Comparison of ENCODE assay signal across 23 cellular contexts in the genomic region with DNA sequence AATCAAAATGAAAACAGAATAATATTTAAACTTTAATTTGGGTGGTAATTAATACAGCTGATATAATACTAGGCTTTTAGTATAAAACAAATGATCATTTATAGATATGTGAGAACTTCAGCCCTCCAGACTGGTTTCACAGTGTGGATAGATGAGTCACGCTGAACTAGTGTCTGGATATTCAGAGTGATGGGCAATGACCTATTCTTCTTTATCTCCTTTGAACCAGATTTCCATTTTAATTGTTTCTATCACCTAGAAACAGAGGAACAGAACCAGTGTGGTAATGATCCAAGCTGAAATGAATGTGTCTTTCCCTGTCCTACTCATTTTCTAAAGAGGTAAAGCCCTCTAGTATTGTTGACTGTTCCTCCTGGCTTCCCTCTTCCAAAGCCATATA.
DNase-seq lines count a peak whose midpoint lies in the region; ATAC-seq, FAIRE-seq and TF ChIP-seq lines count a peak whose summit lies in the region.
"Had no signal": no experiment of that assay in that cellular context is flagged by ENCODE, and none has a peak within 500 bp of the region (broad histone marks: within the 10 kb centered on the region; RNA-seq: fewer than 3 reads in every experiment).

No MANE protein-coding gene starts in this region.

- H3K9me3 ChIP-seq in astrocyte (ENCODE audit: insufficient read depth, low read depth, low read length) (no peaks in the 10 kb centered on the region), right cardiac atrium (ENCODE audit: control insufficient read depth, low read length) (no peaks in the 10 kb centered on the region)
- H3K9me3 ChIP-seq: BE2C; BLaER1 treated with 17β-estradiol and CSF1 and Interleukin-3, amounts not matched to agents 10 nM and 100 nM had no signal

- intact Hi-C loops in right cardiac atrium (cut with DNase I): no loop called here

- no peaks in the 10 kb centered on the region for H3K36me3 ChIP-seq in astrocyte (ENCODE audit: insufficient read depth, low read length)
- H3K36me3 ChIP-seq: BE2C; BLaER1 treated with 17β-estradiol and CSF1 and Interleukin-3, amounts not matched to agents 10 nM and 100 nM had no signal

- H2AFZ ChIP-seq in astrocyte (ENCODE audit: low read depth, low read length): no peak overlapping the region
- H2AFZ ChIP-seq: GM23338 had no signal

- no peak overlapping the region for H3K4me2 ChIP-seq in astrocyte (ENCODE audit: low read length)
- H3K4me2 ChIP-seq: BLaER1 treated with 17β-estradiol and CSF1 and Interleukin-3, amounts not matched to agents 10 nM and 100 nM; GM23338 had no signal

- peak; percentile 3 for DNase-seq in HT1080 (ENCODE audit: low read depth)
- DNase-seq in astrocyte (ENCODE audit: low read depth): peak; percentile 6
- DNase-seq in foreskin keratinocyte: no peak
- peak; percentile 4 for DNase-seq in renal cortical epithelial cell (ENCODE audit: low read depth)
- DNase-seq in right cardiac atrium: no peak
- no peak for DNase-seq in NCI-H1436 treated with DMSO at 0.1 percent for 48 hours (lab: John Stamatoyannopoulos, UW)
- no peak for DNase-seq in globus pallidus (ENCODE audit: low spot score)
- DNase-seq: BE2C; CD4-positive, alpha-beta T cell; CD8-positive, alpha-beta memory T cell; DMS53; DMS79 treated with DMSO at 0.1 percent for 48 hours; GF-D8; H9 had no signal

- H3K4me1 ChIP-seq in astrocyte (ENCODE audit: insufficient read depth, low read length) (no peaks in the 10 kb centered on the region), foreskin keratinocyte (no peaks in the 10 kb centered on the region), right cardiac atrium (ENCODE audit: control insufficient read depth, insufficient read depth, low read length) (no peaks in the 10 kb centered on the region)
- H3K4me1 ChIP-seq: BLaER1 treated with 17β-estradiol and CSF1 and Interleukin-3, amounts not matched to agents 10 nM and 100 nM had no signal

- ATAC-seq in foreskin keratinocyte (peak; percentile 15), right cardiac atrium (no peak)
- ATAC-seq: GM23338, HCT116 had no signal

- H3K4me3 Mint-ChIP-seq in astrocyte (ENCODE audit: unreplicated experiment): no peak overlapping the region
- H3K4me3 Mint-ChIP-seq: CD14-positive monocyte; CD4-positive, alpha-beta T cell; CD8-positive, alpha-beta memory T cell; GM23338; H9 had no signal

- FAIRE-seq in astrocyte (lab: Jason Lieb, UNC): no peak
- FAIRE-seq: A204.1, D721Med, GM12891, GM18507 had no signal

- no peaks in the 10 kb centered on the region for H3K9me3 Mint-ChIP-seq in astrocyte (ENCODE audit: unreplicated experiment)
- H3K9me3 Mint-ChIP-seq: CD4-positive, alpha-beta T cell; CD8-positive, alpha-beta memory T cell; H9 had no signal

- no peaks in the 10 kb centered on the region for H4K20me1 ChIP-seq in astrocyte (ENCODE audit: insufficient read depth, low read length)
- H4K20me1 ChIP-seq: BLaER1 treated with 17β-estradiol and CSF1 and Interleukin-3, amounts not matched to agents 10 nM and 100 nM had no signal

- no peak overlapping the region for H3K9ac ChIP-seq in astrocyte (ENCODE audit: low read length)
- H3K9ac ChIP-seq: BLaER1 treated with 17β-estradiol and CSF1 and Interleukin-3, amounts not matched to agents 10 nM and 100 nM had no signal

- 87% methylated on average over 1 of the region's 1 CpG for WGBS in right cardiac atrium

- H3K36me3 Mint-ChIP-seq in astrocyte (ENCODE audit: low read depth, unreplicated experiment): no peaks in the 10 kb centered on the region
- H3K36me3 Mint-ChIP-seq: CD14-positive monocyte; CD8-positive, alpha-beta memory T cell had no signal

- H3K27ac Mint-ChIP-seq in astrocyte (ENCODE audit: unreplicated experiment): peak overlapping the region; percentile 21
- H3K27ac Mint-ChIP-seq: CD14-positive monocyte; CD4-positive, alpha-beta T cell; CD8-positive, alpha-beta memory T cell; GM23338; H9 had no signal

- H3K4me3 ChIP-seq in astrocyte (ENCODE audit: insufficient read depth, low read depth, low read length) (no peak overlapping the region), right cardiac atrium (ENCODE audit: low read length) (no peak overlapping the region)
- H3K4me3 ChIP-seq: BLaER1 treated with 17β-estradiol and CSF1 and Interleukin-3, amounts not matched to agents 10 nM and 100 nM; GM23338 had no signal

- H3K27ac ChIP-seq in astrocyte (ENCODE audit: low read depth, low read length): no peak overlapping the region
- no peak overlapping the region for H3K27ac ChIP-seq in foreskin keratinocyte
- H3K27ac ChIP-seq in right cardiac atrium (ENCODE audit: low read length): no peak overlapping the region
- H3K27ac ChIP-seq: 22Rv1; BLaER1 treated with 17β-estradiol and CSF1 and Interleukin-3, amounts not matched to agents 10 nM and 100 nM had no signal

- TF ChIP-seq CTCF in astrocyte (IDR thresholded peaks at IDR 0.05; ENCODE audit: insufficient read depth, low read depth, low read length): no peak
- TF ChIP-seq CTCF in foreskin keratinocyte (conservative IDR thresholded peaks at IDR 0.05): no peak

- no peaks in the 10 kb centered on the region for H3K27me3 Mint-ChIP-seq in astrocyte (ENCODE audit: low read depth, unreplicated experiment)
- H3K27me3 Mint-ChIP-seq: CD4-positive, alpha-beta T cell; CD8-positive, alpha-beta memory T cell had no signal

- no peaks in the 10 kb centered on the region for H3K79me2 ChIP-seq in astrocyte (ENCODE audit: insufficient read depth, low read length)

- no peaks in the 10 kb centered on the region for H3K27me3 ChIP-seq in astrocyte (ENCODE audit: insufficient read depth, low read length)
- no peaks in the 10 kb centered on the region for H3K27me3 ChIP-seq in foreskin keratinocyte
- no peaks in the 10 kb centered on the region for H3K27me3 ChIP-seq in right cardiac atrium (ENCODE audit: control insufficient read depth, insufficient read depth)
- H3K27me3 ChIP-seq: BE2C; BLaER1 treated with 17β-estradiol and CSF1 and Interleukin-3, amounts not matched to agents 10 nM and 100 nM had no signal

- H3K4me1 Mint-ChIP-seq in astrocyte (ENCODE audit: low read depth, unreplicated experiment): peaks cover 6% of the 10 kb centered on the region
- H3K4me1 Mint-ChIP-seq: CD14-positive monocyte; CD8-positive, alpha-beta memory T cell had no signal

Comparison
In these comparisons a context has a peak if more than half of its experiments do, and no peak if none do; other contexts are left out.
1. DNase-seq: peak in HT1080 (single experiment), astrocyte (single experiment) and renal cortical epithelial cell (single experiment); none in foreskin keratinocyte (0 of 2), right cardiac atrium (0 of 3), NCI-H1436 treated with DMSO at 0.1 percent for 48 hours (single experiment) and globus pallidus (single experiment).